Comparison of ENCODE assay signal across 8 cellular contexts in genomic region chr2:88199912-88200682, GRCh38. TPM values are rescaled to one million over a fixed set of nuclear protein-coding genes. Genes with fewer than 3 reads are reported as not detected.
DNase-seq lines count a peak whose midpoint lies in the region; ATAC-seq and TF ChIP-seq lines count a peak whose summit lies in the region.

No MANE protein-coding gene starts in this region.

- H3K27me3 Mint-ChIP-seq in activated naive CD8-positive, alpha-beta T cell treated with anti-CD3 and anti-CD28 coated beads for 36 hours, result peaks cover 81% of the 10 kb centered on the region

- H3K27me3 ChIP-seq in HUES64 (ENCODE audit: insufficient read depth, low read length), result peaks cover 14% of the 10 kb centered on the region; the same call in 1 of the 2 replicates
- H3K27me3 ChIP-seq in lung (ENCODE audit: control insufficient read depth, insufficient read depth), result no peaks in the 10 kb centered on the region

- H3K36me3 ChIP-seq in HUES64 (ENCODE audit: insufficient read depth, low read length), result no peaks in the 10 kb centered on the region
- H3K36me3 ChIP-seq in lung (ENCODE audit: control insufficient read depth in 2 of 2, insufficient read depth in 2 of 2, low read length in 2 of 2), result no peaks in the 10 kb centered on the region

- H3K9me3 Mint-ChIP-seq in activated naive CD8-positive, alpha-beta T cell treated with anti-CD3 and anti-CD28 coated beads for 36 hours, result peaks cover 1% of the 10 kb centered on the region

- H3K9ac ChIP-seq in HUES64 (ENCODE audit: low read depth, low read length), result no peak overlapping the region; the same call in 1 of the 2 replicates

- no peaks in the 10 kb centered on the region for H3K36me3 Mint-ChIP-seq in activated naive CD8-positive, alpha-beta T cell treated with anti-CD3 and anti-CD28 coated beads for 36 hours

- peak overlapping the region; percentile 20 for H3K4me3 ChIP-seq in HUES64 (ENCODE audit: low read length)
- no peak overlapping the region for H3K4me3 ChIP-seq in lung

- DNase-seq in CD1c-positive myeloid dendritic cell (ENCODE audit: extremely low spot score), result peak; percentile 68
- peak; percentile 34 for DNase-seq in activated naive CD8-positive, alpha-beta T cell treated with anti-CD3 and anti-CD28 coated beads for 36 hours
- DNase-seq in lung (ENCODE audit: low spot score), result peak; percentile 38
- no peak for DNase-seq in HT-29 (ENCODE audit: low spot score)
- no peak for DNase-seq in NCI-H1694 (lab: John Stamatoyannopoulos, UW)
- DNase-seq in RPMI8226, result no peak

- H3K4me1 ChIP-seq in HUES64 (ENCODE audit: insufficient read depth, low read length), result peaks cover 15% of the 10 kb centered on the region
- peaks cover 0 to 2% of the 10 kb centered on the region in 2 donors for H3K4me1 ChIP-seq in lung (ENCODE audit: control insufficient read depth in 2 of 2, insufficient read depth in 2 of 2, low read length in 2 of 2)

- ATAC-seq in lung (ENCODE audit: insufficient read depth, low FRiP score) (no peak), HG02840 (IDR thresholded peaks at IDR 0.05; ENCODE audit: low FRiP score, unreplicated experiment) (no peak)

- H3K27ac Mint-ChIP-seq in activated naive CD8-positive, alpha-beta T cell treated with anti-CD3 and anti-CD28 coated beads for 36 hours, result no peak overlapping the region

- WGBS in HUES64, result 18% methylated on average over 17 of the region's 18 CpGs
- 10 to 12% methylated on average over 18 of the region's 18 CpGs for WGBS in lung, 2 donors

- no peak for TF ChIP-seq CTCF in lung (IDR thresholded peaks at IDR 0.05; ENCODE audit: control extremely low read depth, extremely low read depth)

- H3K27ac ChIP-seq in HUES64 (ENCODE audit: low read depth, low read length) (no peak overlapping the region), lung (ENCODE audit: low read depth in 1 of 2, low read length in 1 of 2) (no peak overlapping the region)

- peak overlapping the region; percentile 27 for H3K4me3 Mint-ChIP-seq in activated naive CD8-positive, alpha-beta T cell treated with anti-CD3 and anti-CD28 coated beads for 36 hours

- H3K4me1 Mint-ChIP-seq in activated naive CD8-positive, alpha-beta T cell treated with anti-CD3 and anti-CD28 coated beads for 36 hours, result peaks cover 5% of the 10 kb centered on the region

- H3K9me3 ChIP-seq in HUES64 (ENCODE audit: insufficient read depth, low read depth, low read length), result no peaks in the 10 kb centered on the region
- peaks cover 0 to 3% of the 10 kb centered on the region in 2 donors for H3K9me3 ChIP-seq in lung (ENCODE audit: control insufficient read depth in 2 of 2, insufficient read depth in 1 of 2, low read length in 1 of 2)

RNA-seq across cellular contexts. Expression of gene THNSL2, which starts 30.0 kb away (rescaled TPM):
- polyA plus RNA-seq in HUES64 (2013, experiment 1 of 2), result 7.2 TPM
- 11.1 TPM for polyA plus RNA-seq in HUES64 (2013, experiment 2 of 2)
- total RNA-seq in activated naive CD8-positive, alpha-beta T cell treated with anti-CD3 and anti-CD28 coated beads for 36 hours, result 1 to 10 TPM; 1.0 to 1.3 TPM
- total RNA-seq in lung, result 10 to 100 TPM; 18.4 to 27.0 TPM
- polyA plus RNA-seq in lung, result 10 to 100 TPM; 11.9 to 21.3 TPM
- 1.2 and 1.6 TPM in 2 replicates for total RNA-seq in HT-29 (2014; rRNA removed; shearing (Covaris generic))

Comparison
In these comparisons a context has a peak if more than half of its experiments do, and no peak if none do; other contexts are left out.
1. DNase-seq: peak in CD1c-positive myeloid dendritic cell (single experiment), activated naive CD8-positive, alpha-beta T cell treated with anti-CD3 and anti-CD28 coated beads for 36 hours (single experiment) and lung (single experiment); none in HT-29 (single experiment), NCI-H1694 (single experiment) and RPMI8226 (single experiment).